Comparison of ENCODE assay signal across 1 cellular context in the genomic region with DNA sequence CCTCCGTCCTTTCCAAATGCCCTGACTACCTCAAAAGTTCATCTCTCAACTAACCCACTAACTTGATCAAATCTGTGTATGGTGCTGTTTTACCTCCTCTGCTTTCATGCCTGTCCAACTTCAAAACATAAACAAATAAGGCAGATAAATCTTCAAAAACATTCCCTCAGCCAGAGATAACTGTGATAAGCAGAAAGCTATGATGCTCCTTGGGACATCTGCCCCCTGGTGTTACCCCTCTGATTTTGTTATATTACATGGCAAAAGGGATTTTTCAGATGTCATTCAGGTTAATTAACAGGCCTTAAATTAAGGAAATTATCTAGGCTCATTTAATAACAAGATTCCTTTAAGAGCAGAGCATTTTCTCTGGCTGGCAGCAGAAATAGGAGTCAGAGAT.
TF ChIP-seq lines count a peak whose summit lies in the region.

No MANE protein-coding gene starts in this region.

TF ChIP-seq in SK-N-SH treated with all-trans-retinoic acid at 6 μM for 48 hours, 23 proteins besides CTCF, POLR2A, EP300 and RAD21 (continued from another document):
- TF ChIP-seq, protein P1, sequence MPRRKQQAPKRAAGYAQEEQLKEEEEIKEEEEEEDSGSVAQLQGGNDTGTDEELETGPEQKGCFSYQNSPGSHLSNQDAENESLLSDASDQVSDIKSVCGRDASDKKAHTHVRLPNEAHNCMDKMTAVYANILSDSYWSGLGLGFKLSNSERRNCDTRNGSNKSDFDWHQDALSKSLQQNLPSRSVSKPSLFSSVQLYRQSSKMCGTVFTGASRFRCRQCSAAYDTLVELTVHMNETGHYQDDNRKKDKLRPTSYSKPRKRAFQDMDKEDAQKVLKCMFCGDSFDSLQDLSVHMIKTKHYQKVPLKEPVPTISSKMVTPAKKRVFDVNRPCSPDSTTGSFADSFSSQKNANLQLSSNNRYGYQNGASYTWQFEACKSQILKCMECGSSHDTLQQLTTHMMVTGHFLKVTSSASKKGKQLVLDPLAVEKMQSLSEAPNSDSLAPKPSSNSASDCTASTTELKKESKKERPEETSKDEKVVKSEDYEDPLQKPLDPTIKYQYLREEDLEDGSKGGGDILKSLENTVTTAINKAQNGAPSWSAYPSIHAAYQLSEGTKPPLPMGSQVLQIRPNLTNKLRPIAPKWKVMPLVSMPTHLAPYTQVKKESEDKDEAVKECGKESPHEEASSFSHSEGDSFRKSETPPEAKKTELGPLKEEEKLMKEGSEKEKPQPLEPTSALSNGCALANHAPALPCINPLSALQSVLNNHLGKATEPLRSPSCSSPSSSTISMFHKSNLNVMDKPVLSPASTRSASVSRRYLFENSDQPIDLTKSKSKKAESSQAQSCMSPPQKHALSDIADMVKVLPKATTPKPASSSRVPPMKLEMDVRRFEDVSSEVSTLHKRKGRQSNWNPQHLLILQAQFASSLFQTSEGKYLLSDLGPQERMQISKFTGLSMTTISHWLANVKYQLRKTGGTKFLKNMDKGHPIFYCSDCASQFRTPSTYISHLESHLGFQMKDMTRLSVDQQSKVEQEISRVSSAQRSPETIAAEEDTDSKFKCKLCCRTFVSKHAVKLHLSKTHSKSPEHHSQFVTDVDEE (CRISPR knock-in tag; IDR thresholded peaks at IDR 0.05), result no peak
- TF ChIP-seq CREB5 (CRISPR knock-in tag; IDR thresholded peaks at IDR 0.05; ENCODE audit: low read depth) (no peak), ESRRG (CRISPR knock-in tag; IDR thresholded peaks at IDR 0.05) (no peak), PPARA (CRISPR knock-in tag; IDR thresholded peaks at IDR 0.05; ENCODE audit: borderline replicate concordance) (no peak)
